Comparison of ENCODE assay signal across 1 cellular context in the genomic region with DNA sequence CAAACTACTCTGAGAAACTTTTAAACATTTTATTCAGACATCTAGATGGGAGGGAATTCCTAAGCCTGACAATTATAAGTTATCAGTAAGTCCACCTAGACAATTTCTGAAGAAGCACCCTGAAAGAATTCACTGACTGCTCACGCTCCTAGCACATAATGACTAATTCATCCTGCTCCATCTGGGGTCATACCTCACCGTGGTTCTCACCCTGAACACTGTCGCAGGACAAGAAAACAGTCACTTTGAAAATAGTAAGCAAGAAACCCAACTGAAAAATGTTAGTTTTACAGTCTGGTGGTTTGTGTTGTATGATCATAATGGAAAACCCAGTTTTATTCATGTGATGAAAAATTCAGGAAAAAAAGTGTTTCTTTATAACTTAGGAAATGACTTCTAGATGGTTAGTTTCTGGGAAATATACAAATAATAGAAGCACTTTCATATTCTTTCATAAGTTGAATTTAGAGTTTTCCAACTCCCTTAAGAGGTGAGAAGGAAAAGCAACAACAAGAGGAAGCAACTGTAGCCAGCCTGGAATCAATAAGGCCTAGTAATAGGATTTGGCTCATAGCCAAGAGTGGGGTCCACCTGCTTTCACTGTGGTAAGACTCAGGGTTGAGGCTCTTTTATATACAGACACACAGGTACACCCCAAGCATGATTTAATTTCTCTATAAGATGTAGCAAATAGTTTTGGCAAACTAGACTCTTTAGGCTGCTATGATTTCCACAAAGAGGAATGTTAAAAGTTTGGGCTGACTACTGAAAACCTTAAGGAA.
TF ChIP-seq lines count a peak whose summit lies in the region.

No MANE protein-coding gene starts in this region.

TF ChIP-seq in IMR-90, 13 proteins besides CTCF, POLR2A, EP300 and RAD21:
- no peak for TF ChIP-seq RFX5 (IDR thresholded peaks at IDR 0.05; ENCODE audit: low read depth, low read length)
- no peak for TF ChIP-seq CEBPB (IDR thresholded peaks at IDR 0.05; ENCODE audit: low read depth, low read length)
- TF ChIP-seq MAFK (IDR thresholded peaks at IDR 0.05; ENCODE audit: low read depth, low read length): 0 out of 2 replicates have a peak, but pooled peaks have one; percentile 5
- TF ChIP-seq ELK1 (IDR thresholded peaks at IDR 0.05; ENCODE audit: borderline replicate concordance, low read depth, low read length): no peak
- no peak for TF ChIP-seq FOS (IDR thresholded peaks at IDR 0.05; ENCODE audit: low read depth, low read length)
- TF ChIP-seq SMC3 (IDR thresholded peaks at IDR 0.05; ENCODE audit: low read depth, low read length): no peak
- no peak for TF ChIP-seq USF2 (IDR thresholded peaks at IDR 0.05; ENCODE audit: low read depth, low read length)
- TF ChIP-seq BHLHE40 (IDR thresholded peaks at IDR 0.05; ENCODE audit: low read depth, low read length): peak; percentile 39; the same call in 1 of the 2 replicates
- TF ChIP-seq NFE2L2 (IDR thresholded peaks at IDR 0.05; ENCODE audit: low read depth, low read length): no peak
- TF ChIP-seq MAZ (IDR thresholded peaks at IDR 0.05; ENCODE audit: borderline replicate concordance, low read depth, low read length): no peak
- TF ChIP-seq RCOR1 (IDR thresholded peaks at IDR 0.05; ENCODE audit: insufficient replicate concordance, low read length): no peak
- no peak for TF ChIP-seq CHD1 (IDR thresholded peaks at IDR 0.05; ENCODE audit: low read depth, low read length)
- no peak for TF ChIP-seq MXI1 (IDR thresholded peaks at IDR 0.05; ENCODE audit: borderline replicate concordance, low read depth, low read length)
